Comparison of ENCODE assay signal across 8 cellular contexts in genomic region chr10:104580774-104581675, GRCh38.
DNase-seq lines count a peak whose midpoint lies in the region; ATAC-seq lines count a peak whose summit lies in the region.

No MANE protein-coding gene starts in this region.

- ATAC-seq in GM18502 (IDR thresholded peaks at IDR 0.05; ENCODE audit: poor library complexity, unreplicated experiment) = peak; percentile 88
- peak; percentile 64 for ATAC-seq in HG03108 (IDR thresholded peaks at IDR 0.05; ENCODE audit: unreplicated experiment)

- DNase-seq in A172 (ENCODE audit: low spot score) = peak; percentile 71
- peak; percentile 37 to 70 for DNase-seq in NCI-H446 (lab: John Stamatoyannopoulos, UW)
- DNase-seq in activated CD4-positive, alpha-beta T cell treated with anti-CD3 and anti-CD28 coated beads, Interleukin-2, amount 50 U/mL, for 48 hours = peak; percentile 74 to 79
- peak; percentile 54 for DNase-seq in effector CD4-positive, alpha-beta T cell
- peak; percentile 78 for DNase-seq in medulla oblongata (ENCODE audit: extremely low spot score)
- DNase-seq in stimulated activated CD8-positive, alpha-beta memory T cell treated with anti-CD3 and anti-CD28 coated beads, Interleukin-15, amount 100 ng/mL, for 24 hours (ENCODE audit: low read depth) = peak; percentile 29

Comparison
In these comparisons a context has a peak if more than half of its experiments do, and no peak if none do; other contexts are left out.
1. Peak in every context shown above with its lines: DNase-seq and ATAC-seq.